In genomic region chr17:1715803-1716075, GRCh38 we compare ENCODE assay signal across 8 cellular contexts. TPM values are rescaled to one million over a fixed set of nuclear protein-coding genes. Genes with fewer than 3 reads are reported as not detected.
DNase-seq lines count a peak whose midpoint lies in the region; ATAC-seq and TF ChIP-seq lines count a peak whose summit lies in the region.

No MANE protein-coding gene starts in this region.

- TF ChIP-seq RAD21 in neural cell (conservative IDR thresholded peaks at IDR 0.05) = no peak

- H3K4me2 ChIP-seq in MM.1S (ENCODE audit: low read depth, low read length) = peak overlapping the region; percentile 86
- H3K4me2 ChIP-seq in neural cell (ENCODE audit: low read length) = peak overlapping the region; percentile 73

- H3K4me3 ChIP-seq in BJ (ENCODE audit: low read depth, low read length) = peak overlapping the region; percentile 97
- peak overlapping the region; percentile 91 for H3K4me3 ChIP-seq in MM.1S (ENCODE audit: low read length)
- H3K4me3 ChIP-seq in effector memory CD4-positive, alpha-beta T cell (ENCODE audit: insufficient read depth, low read depth, low read length, poor library complexity, severe bottlenecking) = peak overlapping the region; percentile 97
- peak overlapping the region; percentile 96 for H3K4me3 ChIP-seq in neural cell (ENCODE audit: low read length)

- peak overlapping the region; percentile 72 for H3K9ac ChIP-seq in MM.1S (ENCODE audit: low read length)
- H3K9ac ChIP-seq in neural cell (ENCODE audit: low read length) = peak overlapping the region; percentile 88

- CTCF ChIA-PET in BJ (lab: Yijun Ruan, JAX) = interaction anchor here (2.1 to 10.5 kb wide), 3 partner anchors 47 to 67 kb away, joined by 8 to 224 read pairs (median 15); partner anchors contain the start of gene RILP

- TF ChIP-seq CTCF in BJ (IDR thresholded peaks at IDR 0.05; ENCODE audit: insufficient read depth, low read depth, low read length) (no peak), MM.1S (IDR thresholded peaks at IDR 0.05; ENCODE audit: low read length) (no peak), neural cell (IDR thresholded peaks at IDR 0.05; ENCODE audit: poor library complexity, severe bottlenecking) (no peak)

- H3K36me3 ChIP-seq in BJ (ENCODE audit: control insufficient read depth, insufficient read depth, low read length) (peaks cover 25% of the 10 kb centered on the region), MM.1S (replicated peaks; ENCODE audit: insufficient read depth, low read length) (no peaks in the 10 kb centered on the region), neural cell (ENCODE audit: insufficient read depth, low read length) (no peaks in the 10 kb centered on the region)
- H3K36me3 ChIP-seq in effector memory CD4-positive, alpha-beta T cell (ENCODE audit: control insufficient read depth, insufficient read depth, low read length) = no peaks in the 10 kb centered on the region

- no peak for TF ChIP-seq EP300 in neural cell (conservative IDR thresholded peaks at IDR 0.05; ENCODE audit: poor library complexity, severe bottlenecking)

- H3K27me3 ChIP-seq in BJ (ENCODE audit: control insufficient read depth, insufficient read depth, low read length) (no peaks in the 10 kb centered on the region), MM.1S (replicated peaks; ENCODE audit: insufficient read depth, low read length) (no peaks in the 10 kb centered on the region), neural cell (ENCODE audit: insufficient read depth, low read depth, low read length) (peaks cover 7% of the 10 kb centered on the region)
- H3K27me3 ChIP-seq in effector memory CD4-positive, alpha-beta T cell (replicated peaks; ENCODE audit: control insufficient read depth, insufficient read depth, low read length, poor library complexity, severe bottlenecking) = no peaks in the 10 kb centered on the region

- DNase-seq in BJ (ENCODE audit: low read depth) (no peak), MM.1S (no peak), HT-29 (ENCODE audit: low spot score) (no peak), DMS79 treated with DMSO at 0.1 percent for 48 hours (lab: John Stamatoyannopoulos, UW) (no peak), KBM-7 (no peak)
- no peak for DNase-seq in effector memory CD4-positive, alpha-beta T cell

- peak overlapping the region; percentile 72 for H2AFZ ChIP-seq in MM.1S (ENCODE audit: low read length)
- H2AFZ ChIP-seq in neural cell (ENCODE audit: low read depth, low read length) = peak overlapping the region; percentile 40

- H3K9me2 ChIP-seq in MM.1S (replicated peaks; ENCODE audit: insufficient read depth, low read length) (no peaks in the 10 kb centered on the region), neural cell (ENCODE audit: insufficient read depth, low read length) (no peaks in the 10 kb centered on the region)

- H3K27ac ChIP-seq in MM.1S (ENCODE audit: low read length) (peak overlapping the region; percentile 26; the same call in 1 of the 2 replicates), neural cell (ENCODE audit: low read length) (peak overlapping the region; percentile 71)
- H3K27ac ChIP-seq in effector memory CD4-positive, alpha-beta T cell (ENCODE audit: insufficient read depth, low read length, poor library complexity, severe bottlenecking) = peak overlapping the region; percentile 71

- no peaks in the 10 kb centered on the region for H3K9me3 ChIP-seq in MM.1S (replicated peaks; ENCODE audit: insufficient read depth, low read length)
- H3K9me3 ChIP-seq in effector memory CD4-positive, alpha-beta T cell (ENCODE audit: control insufficient read depth, low read length) = no peaks in the 10 kb centered on the region
- H3K9me3 ChIP-seq in neural cell (ENCODE audit: low read length) = no peaks in the 10 kb centered on the region

- in situ Hi-C loops in KBM-7 (cut with MboI; ENCODE audit: low pct_unique_long_range_greater_than_20kb, low sequenced_read_pairs) = no loop called here

- peaks cover 4% of the 10 kb centered on the region for H3F3A ChIP-seq in MM.1S (ENCODE audit: insufficient read depth, low read length)
- peaks cover 4% of the 10 kb centered on the region for H3F3A ChIP-seq in neural cell (ENCODE audit: insufficient read depth, low read length, poor library complexity, severe bottlenecking)

- ATAC-seq in HG03095 (IDR thresholded peaks at IDR 0.05; ENCODE audit: unreplicated experiment) = no peak

- POLR2A ChIA-PET in BJ (lab: Charles Lee) = interaction anchor here (0.6 kb wide), 1 partner anchor 46 kb away, joined by 5 read pairs; no protein-coding TSS in a partner anchor

- H3K4me1 ChIP-seq in MM.1S (ENCODE audit: low read length) = no peaks in the 10 kb centered on the region; the same call in 1 of the 2 replicates
- H3K4me1 ChIP-seq in effector memory CD4-positive, alpha-beta T cell (ENCODE audit: control insufficient read depth, insufficient read depth, low read length, poor library complexity, severe bottlenecking) = peaks cover 34% of the 10 kb centered on the region

- H4K20me1 ChIP-seq in MM.1S (ENCODE audit: insufficient read depth, low read length) (no peaks in the 10 kb centered on the region), neural cell (ENCODE audit: insufficient read depth) (no peaks in the 10 kb centered on the region)

- H3K79me2 ChIP-seq in MM.1S (ENCODE audit: low read length) (peaks cover 7% of the 10 kb centered on the region; the same call in 1 of the 2 replicates), neural cell (replicated peaks; ENCODE audit: insufficient read depth, low read length) (peaks cover 4% of the 10 kb centered on the region)

TF ChIP-seq in neural cell, 6 proteins besides CTCF, POLR2A, EP300 and RAD21:
- no peak for TF ChIP-seq POLR2AphosphoS5 (IDR thresholded peaks at IDR 0.05)
- TF ChIP-seq SMC3 (conservative IDR thresholded peaks at IDR 0.05; ENCODE audit: poor library complexity) = no peak
- no peak for TF ChIP-seq TAF1 (IDR thresholded peaks at IDR 0.05; ENCODE audit: low read depth)
- TF ChIP-seq MXI1 (conservative IDR thresholded peaks at IDR 0.05; ENCODE audit: poor library complexity, severe bottlenecking) = no peak
- no peak for TF ChIP-seq REST (IDR thresholded peaks at IDR 0.05; ENCODE audit: borderline replicate concordance)
- TF ChIP-seq EZH2 (IDR thresholded peaks at IDR 0.05; ENCODE audit: borderline replicate concordance, insufficient read depth, low read length, poor library complexity, severe bottlenecking) = no peak

RNA-seq across cellular contexts. Expression of gene TLCD2, which starts 5.6 kb away (rescaled TPM):
- 2.5 and 3.9 TPM in 2 replicates for polyA plus RNA-seq in BJ (2011; rRNA removed)
- polyA minus RNA-seq in BJ (2011; rRNA and poly(A)+ RNA removed) = 2.6 and 3.4 TPM in 2 replicates
- 0.08 and 0.14 TPM in 2 replicates for polyA plus RNA-seq in neural cell
- polyA minus RNA-seq in neural cell = under 0.01 TPM in 1 of 2 replicates, not detected in the other
- total RNA-seq in HT-29 (2014; rRNA removed; shearing (Covaris generic)) = 0.56 and 0.97 TPM in 2 replicates

RNA-seq across cellular contexts. Expression of gene WDR81, which starts 8.8 kb away (rescaled TPM):
- polyA plus RNA-seq in BJ (2011; rRNA removed) = 3.0 and 4.8 TPM in 2 replicates
- 5.9 and 6.3 TPM in 2 replicates for polyA minus RNA-seq in BJ (2011; rRNA and poly(A)+ RNA removed)
- polyA plus RNA-seq in neural cell = 5.4 and 5.8 TPM in 2 replicates
- polyA minus RNA-seq in neural cell = 12.7 and 16.8 TPM in 2 replicates
- 35.8 and 39.2 TPM in 2 replicates for total RNA-seq in HT-29 (2014; rRNA removed; shearing (Covaris generic))

RNA-seq across cellular contexts. Expression of gene SERPINF2, which starts 26.9 kb away (rescaled TPM):
- polyA plus RNA-seq in BJ (2011; rRNA removed) (0.02 TPM in 1 of 2 replicates, not detected in the other), neural cell (1.6 TPM in 1 of 2 replicates, not detected in the other)
- 0.15 TPM in 1 of 2 replicates, not detected in the other for polyA minus RNA-seq in BJ (2011; rRNA and poly(A)+ RNA removed)
- polyA minus RNA-seq in neural cell = not detected in 2 replicates
- total RNA-seq in HT-29 (2014; rRNA removed; shearing (Covaris generic)) = 9.8 and 10.9 TPM in 2 replicates

RNA-seq across cellular contexts. Expression of gene PRPF8, which starts 31.1 kb away (rescaled TPM):
- polyA plus RNA-seq in BJ (2011; rRNA removed) = 113 and 194 TPM in 2 replicates
- polyA minus RNA-seq in BJ (2011; rRNA and poly(A)+ RNA removed) = 292 and 302 TPM in 2 replicates
- polyA plus RNA-seq in neural cell = 43.9 and 56.9 TPM in 2 replicates
- 149 and 158 TPM in 2 replicates for polyA minus RNA-seq in neural cell
- total RNA-seq in HT-29 (2014; rRNA removed; shearing (Covaris generic)) = 92.7 and 92.8 TPM in 2 replicates

RNA-seq across cellular contexts. Expression of gene SERPINF1, which starts 46.1 kb away (rescaled TPM):
- polyA plus RNA-seq in BJ (2011; rRNA removed) = 174 and 221 TPM in 2 replicates
- 23.8 and 25.7 TPM in 2 replicates for polyA minus RNA-seq in BJ (2011; rRNA and poly(A)+ RNA removed)
- polyA plus RNA-seq in neural cell = 0.50 and 6.1 TPM in 2 replicates
- 1.2 TPM in 1 of 2 replicates, not detected in the other for polyA minus RNA-seq in neural cell
- total RNA-seq in HT-29 (2014; rRNA removed; shearing (Covaris generic)) = 1.1 and 5.0 TPM in 2 replicates
